In the genomic region with DNA sequence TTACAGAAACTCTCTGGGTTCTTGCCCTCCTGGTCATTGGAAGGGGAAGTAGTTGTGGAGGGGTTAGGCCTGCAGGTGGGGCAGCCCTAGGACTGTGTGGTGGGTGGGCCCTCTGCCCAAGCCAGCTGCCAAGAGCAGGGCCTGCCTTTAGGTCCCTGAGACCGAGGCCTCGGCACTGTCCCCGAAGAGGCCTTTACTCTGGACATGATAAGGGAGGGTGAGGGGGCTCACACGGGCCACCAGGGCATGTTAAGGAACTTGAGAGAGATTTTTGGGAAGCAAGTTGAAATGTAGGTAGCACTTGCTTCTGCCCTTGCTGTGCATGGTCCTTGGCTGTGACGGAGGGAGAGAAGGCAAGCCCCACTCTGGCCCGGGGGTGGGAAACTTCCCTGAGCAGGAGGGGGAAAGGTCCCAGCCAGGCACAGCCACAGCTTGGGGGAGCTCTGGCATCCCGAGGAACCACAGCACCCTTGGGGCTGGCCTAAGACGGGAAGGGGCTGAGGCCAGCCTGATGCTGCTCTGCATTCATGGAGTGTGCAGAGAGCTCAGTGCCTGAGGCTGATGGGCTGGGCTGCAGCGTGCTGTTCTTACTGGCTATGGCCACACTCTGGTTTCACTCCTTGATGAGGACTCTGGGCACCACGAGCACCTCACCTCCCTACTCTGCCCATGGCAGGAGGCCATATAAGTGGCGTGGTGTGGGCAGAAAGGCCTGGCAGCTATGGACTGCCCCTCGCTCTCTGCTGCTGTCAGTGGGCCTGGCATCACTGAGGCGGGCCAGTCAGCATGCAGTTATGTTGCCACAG, we compare ENCODE assay signal across 22 cellular contexts. TPM values are rescaled to one million over a fixed set of nuclear protein-coding genes. Genes with fewer than 3 reads are reported as not detected.
A peak's percentile ranks its signal among the peaks of the same experiment; 100 is the strongest.
DNase-seq lines count a peak whose midpoint lies in the region; ATAC-seq, FAIRE-seq and TF ChIP-seq lines count a peak whose summit lies in the region.
"Had no signal": no experiment of that assay in that cellular context is flagged by ENCODE, and none has a peak within 500 bp of the region (broad histone marks: within the 10 kb centered on the region; RNA-seq: fewer than 3 reads in every experiment).

No MANE protein-coding gene starts in this region.

- H3K4me1 ChIP-seq in A549 (no peaks in the 10 kb centered on the region), lower lobe of right lung (no peaks in the 10 kb centered on the region)

- POLR2A ChIA-PET in A549 (lab: Yijun Ruan, JAX), result no interaction called here

- H3K4me3 ChIP-seq in A549, result no peak overlapping the region
- H3K4me3 ChIP-seq in lower lobe of right lung, result no peak overlapping the region
- H3K4me3 ChIP-seq: BLaER1, stomach had no signal

- CTCF ChIA-PET in A549 (lab: Yijun Ruan, JAX), result interaction anchor here (2.2 kb wide), 1 partner anchor 12 kb away, joined by 7 read pairs; no protein-coding TSS in a partner anchor

- H3K9me3 ChIP-seq in A549, result no peaks in the 10 kb centered on the region
- no peaks in the 10 kb centered on the region for H3K9me3 ChIP-seq in lower lobe of right lung
- H3K9me3 ChIP-seq: BLaER1, stomach had no signal

- no peak for FAIRE-seq in A549 (lab: Jason Lieb, UNC)
- FAIRE-seq: colon, endometrium, GM19239 had no signal

- DNase-seq in T-helper 1 cell, result no peak
- DNase-seq in A549 (ENCODE audit: low read depth in 1 of 2, low spot score in 1 of 2), result no peak
- DNase-seq in lower lobe of right lung, result peak; percentile 38
- no peak for DNase-seq in ecto neural progenitor cell (ENCODE audit: low spot score)
- DNase-seq: activated gamma-delta T cell treated with Interleukin-2 at 50 U/mL for 16 hours; DMS 273 treated with DMSO at 0.1 percent for 48 hours; H9; NCI-H1436; NCI-H2171 treated with DMSO at 0.1 percent for 48 hours; NCI-H526 treated with DMSO at 0.1 percent for 48 hours; stimulated activated CD4-positive, alpha-beta T cell treated with anti-CD3 and anti-CD28 coated beads, Interleukin-2, amount 100 ng/mL, for 24 hours; stomach; trophoblast cell had no signal

- no peak for TF ChIP-seq POLR2A in A549 (IDR thresholded peaks at IDR 0.05; ENCODE audit: low read length)

- peaks cover 11% of the 10 kb centered on the region for H3K4me1 Mint-ChIP-seq in T-helper 1 cell treated with Interleukin-12 subunit alpha and Interleukin-12 subunit beta and Interleukin-4 antibody, amounts not matched to agents 30 μg/mL and 1 μg/mL, for 36 hours (ENCODE audit: low read depth)
- peaks cover 5% of the 10 kb centered on the region for H3K4me1 Mint-ChIP-seq in activated T-helper 17 cell treated with anti-CD3 and anti-CD28 coated beads, Interleukin-2, amount 50 U/mL, for 72 hours
- H3K4me1 Mint-ChIP-seq: H9 had no signal

- TF ChIP-seq RAD21 in A549 (conservative IDR thresholded peaks at IDR 0.05 in 1 of 2, IDR thresholded peaks at IDR 0.05 in 1 of 2), result no peak

- TF ChIP-seq CTCF in A549 (IDR thresholded peaks at IDR 0.05) (no peak), lower lobe of right lung (IDR thresholded peaks at IDR 0.05) (no peak)

- H3K4me3 Mint-ChIP-seq in T-helper 1 cell treated with Interleukin-12 subunit alpha and Interleukin-12 subunit beta and Interleukin-4 antibody, amounts not matched to agents 30 μg/mL and 1 μg/mL, for 36 hours, result no peak overlapping the region
- H3K4me3 Mint-ChIP-seq in activated T-helper 17 cell treated with anti-CD3 and anti-CD28 coated beads, Interleukin-2, amount 50 U/mL, for 72 hours, result no peak overlapping the region
- H3K4me3 Mint-ChIP-seq: H9 had no signal

- peaks cover 97% of the 10 kb centered on the region for H3K36me3 ChIP-seq in lower lobe of right lung

- no peaks in the 10 kb centered on the region for H3K9me3 Mint-ChIP-seq in T-helper 1 cell treated with Interleukin-12 subunit alpha and Interleukin-12 subunit beta and Interleukin-4 antibody, amounts not matched to agents 30 μg/mL and 1 μg/mL, for 36 hours
- H3K9me3 Mint-ChIP-seq in activated T-helper 17 cell treated with anti-CD3 and anti-CD28 coated beads, Interleukin-2, amount 50 U/mL, for 72 hours, result no peaks in the 10 kb centered on the region
- H3K9me3 Mint-ChIP-seq: H9 had no signal

- H3K36me3 Mint-ChIP-seq in T-helper 1 cell treated with Interleukin-12 subunit alpha and Interleukin-12 subunit beta and Interleukin-4 antibody, amounts not matched to agents 30 μg/mL and 1 μg/mL, for 36 hours (ENCODE audit: low read depth), result peaks cover 22% of the 10 kb centered on the region
- peaks cover 80% of the 10 kb centered on the region for H3K36me3 Mint-ChIP-seq in activated T-helper 17 cell treated with anti-CD3 and anti-CD28 coated beads, Interleukin-2, amount 50 U/mL, for 72 hours (ENCODE audit: low read depth)

- 74% methylated on average over 7 of the region's 13 CpGs for WGBS in A549 (ENCODE audit: missing lambda C conversion rate)

- peak overlapping the region; percentile 3 for H3K27ac Mint-ChIP-seq in T-helper 1 cell treated with Interleukin-12 subunit alpha and Interleukin-12 subunit beta and Interleukin-4 antibody, amounts not matched to agents 30 μg/mL and 1 μg/mL, for 36 hours
- H3K27ac Mint-ChIP-seq in activated T-helper 17 cell treated with anti-CD3 and anti-CD28 coated beads, Interleukin-2, amount 50 U/mL, for 72 hours, result peak overlapping the region; percentile 61
- H3K27ac Mint-ChIP-seq: H9 had no signal

- no peaks in the 10 kb centered on the region for H3K27me3 Mint-ChIP-seq in T-helper 1 cell treated with Interleukin-12 subunit alpha and Interleukin-12 subunit beta and Interleukin-4 antibody, amounts not matched to agents 30 μg/mL and 1 μg/mL, for 36 hours (ENCODE audit: low read depth)
- no peaks in the 10 kb centered on the region for H3K27me3 Mint-ChIP-seq in activated T-helper 17 cell treated with anti-CD3 and anti-CD28 coated beads, Interleukin-2, amount 50 U/mL, for 72 hours

- no peak for TF ChIP-seq EP300 in A549 (IDR thresholded peaks at IDR 0.05)

- H3K4me2 ChIP-seq in A549, result no peak overlapping the region
- H3K4me2 ChIP-seq: BLaER1 had no signal

- H3K27me3 ChIP-seq in lower lobe of right lung (ENCODE audit: low read depth), result no peaks in the 10 kb centered on the region
- H3K27me3 ChIP-seq: BLaER1, stomach had no signal

- no peak for ATAC-seq in A549
- ATAC-seq in activated T-helper 17 cell treated with anti-CD3 and anti-CD28 coated beads, Interleukin-2, amount 50 U/mL, for 72 hours (replicated peaks), result no peak
- ATAC-seq in lower lobe of right lung, result no peak
- ATAC-seq in GM21526 (IDR thresholded peaks at IDR 0.05; ENCODE audit: low FRiP score, unreplicated experiment), result no peak
- ATAC-seq in GM18519 (IDR thresholded peaks at IDR 0.05; ENCODE audit: low FRiP score, unreplicated experiment), result no peak

- H3K27ac ChIP-seq in A549, result no peak overlapping the region
- H3K27ac ChIP-seq in lower lobe of right lung, result no peak overlapping the region
- H3K27ac ChIP-seq: BLaER1, stomach had no signal

- intact Hi-C loops in lower lobe of right lung (cut with DNase I), result no loop called here

TF ChIP-seq in A549, 52 proteins besides CTCF, POLR2A, EP300 and RAD21:
- no peak for TF ChIP-seq TP53 (CRISPR knock-in tag; IDR thresholded peaks at IDR 0.05)
- TF ChIP-seq POLR2AphosphoS2 (conservative IDR thresholded peaks at IDR 0.05; ENCODE audit: low read length), result 0 out of 2 replicates have a peak, but pooled peaks have one; percentile 36

RNA-seq across cellular contexts. Expression of gene RANBP1, which starts 7.8 kb away (rescaled TPM):
- polyA plus RNA-seq in A549 (2011; rRNA removed) (197 and 239 TPM in 2 replicates), A549 (2017; fragmentation: RNase III; extraction: RNeasy Plus Mini Kit Qiagen cat#74134 plus additional on column Dnase treatment) (325 to 369 TPM (median 338 TPM) in 3 replicates)
- 564 and 757 TPM in 2 replicates for polyA plus RNA-seq in A549 (2012; cell fraction: cytosol; rRNA removed)
- polyA plus RNA-seq in A549 (2012; cell fraction: nucleus; rRNA removed), result 225 and 357 TPM in 2 replicates
- 125 and 144 TPM in 2 replicates for polyA minus RNA-seq in A549 (2011; rRNA and poly(A)+ RNA removed)
- 100 to 1,000 TPM; 187 to 421 TPM for total RNA-seq in activated T-helper 17 cell treated with anti-CD3 and anti-CD28 coated beads, Interleukin-2, amount 50 U/mL, for 72 hours
- total RNA-seq in lower lobe of right lung, result 58.3 TPM

RNA-seq across cellular contexts. Expression of gene TRMT2A, which starts 8.9 kb away (rescaled TPM):
- polyA plus RNA-seq in A549 (2011; rRNA removed) (11.6 and 12.3 TPM in 2 replicates), A549 (2017; fragmentation: RNase III; extraction: RNeasy Plus Mini Kit Qiagen cat#74134 plus additional on column Dnase treatment) (24.1 to 28.8 TPM (median 26.8 TPM) in 3 replicates)
- 32.3 and 34.4 TPM in 2 replicates for polyA plus RNA-seq in A549 (2012; cell fraction: cytosol; rRNA removed)
- polyA plus RNA-seq in A549 (2012; cell fraction: nucleus; rRNA removed), result 163 and 177 TPM in 2 replicates
- 16.7 and 35.7 TPM in 2 replicates for polyA minus RNA-seq in A549 (2011; rRNA and poly(A)+ RNA removed)
- total RNA-seq in activated T-helper 17 cell treated with anti-CD3 and anti-CD28 coated beads, Interleukin-2, amount 50 U/mL, for 72 hours, result 100 to 1,000 TPM in 1 of 2 donors, 10 to 100 TPM in 1; 71.7 to 110 TPM
- 70.4 TPM for total RNA-seq in lower lobe of right lung

RNA-seq across cellular contexts. Expression of gene ZDHHC8, which starts 23.4 kb away (rescaled TPM):
- 5.3 and 7.2 TPM in 2 replicates for polyA plus RNA-seq in A549 (2011; rRNA removed)
- 41.3 and 45.4 TPM in 2 replicates for polyA plus RNA-seq in A549 (2012; cell fraction: cytosol; rRNA removed)
- 208 and 285 TPM in 2 replicates for polyA plus RNA-seq in A549 (2012; cell fraction: nucleus; rRNA removed)
- 24.2 to 29.0 TPM (median 28.1 TPM) in 3 replicates for polyA plus RNA-seq in A549 (2017; fragmentation: RNase III; extraction: RNeasy Plus Mini Kit Qiagen cat#74134 plus additional on column Dnase treatment)
- 1.8 and 4.6 TPM in 2 replicates for polyA minus RNA-seq in A549 (2011; rRNA and poly(A)+ RNA removed)
- total RNA-seq in activated T-helper 17 cell treated with anti-CD3 and anti-CD28 coated beads, Interleukin-2, amount 50 U/mL, for 72 hours, result 10 to 100 TPM; 23.4 to 59.7 TPM
- 77.2 TPM for total RNA-seq in lower lobe of right lung

RNA-seq across cellular contexts. Expression of gene DGCR8, which starts 28.1 kb away (rescaled TPM):
- polyA plus RNA-seq in A549 (2011; rRNA removed), result 18.1 and 18.7 TPM in 2 replicates
- 15.6 and 16.4 TPM in 2 replicates for polyA plus RNA-seq in A549 (2012; cell fraction: cytosol; rRNA removed)
- 65.3 and 77.7 TPM in 2 replicates for polyA plus RNA-seq in A549 (2012; cell fraction: nucleus; rRNA removed)
- polyA plus RNA-seq in A549 (2017; fragmentation: RNase III; extraction: RNeasy Plus Mini Kit Qiagen cat#74134 plus additional on column Dnase treatment), result 20.6 to 22.1 TPM (median 21.3 TPM) in 3 replicates
- polyA minus RNA-seq in A549 (2011; rRNA and poly(A)+ RNA removed), result 16.5 and 20.6 TPM in 2 replicates
- total RNA-seq in activated T-helper 17 cell treated with anti-CD3 and anti-CD28 coated beads, Interleukin-2, amount 50 U/mL, for 72 hours, result 10 to 100 TPM; 42.8 to 43.2 TPM
- total RNA-seq in lower lobe of right lung, result 29.5 TPM

RNA-seq across cellular contexts. Expression of gene CCDC188, which starts 42.7 kb away (rescaled TPM):
- polyA plus RNA-seq in A549 (2011; rRNA removed), result not detected in 2 replicates
- polyA plus RNA-seq in A549 (2012; cell fraction: cytosol; rRNA removed), result not detected in 2 replicates
- polyA plus RNA-seq in A549 (2012; cell fraction: nucleus; rRNA removed), result 0.05 TPM in 1 of 2 replicates, not detected in the other
- polyA plus RNA-seq in A549 (2017; fragmentation: RNase III; extraction: RNeasy Plus Mini Kit Qiagen cat#74134 plus additional on column Dnase treatment), result not detected in 3 replicates
- not detected in 2 replicates for polyA minus RNA-seq in A549 (2011; rRNA and poly(A)+ RNA removed)
- under 1 TPM; 0.32 to 0.77 TPM for total RNA-seq in activated T-helper 17 cell treated with anti-CD3 and anti-CD28 coated beads, Interleukin-2, amount 50 U/mL, for 72 hours
- 0.77 TPM for total RNA-seq in lower lobe of right lung
- total RNA-seq: G401, H9 had no signal
